In the genomic region with DNA sequence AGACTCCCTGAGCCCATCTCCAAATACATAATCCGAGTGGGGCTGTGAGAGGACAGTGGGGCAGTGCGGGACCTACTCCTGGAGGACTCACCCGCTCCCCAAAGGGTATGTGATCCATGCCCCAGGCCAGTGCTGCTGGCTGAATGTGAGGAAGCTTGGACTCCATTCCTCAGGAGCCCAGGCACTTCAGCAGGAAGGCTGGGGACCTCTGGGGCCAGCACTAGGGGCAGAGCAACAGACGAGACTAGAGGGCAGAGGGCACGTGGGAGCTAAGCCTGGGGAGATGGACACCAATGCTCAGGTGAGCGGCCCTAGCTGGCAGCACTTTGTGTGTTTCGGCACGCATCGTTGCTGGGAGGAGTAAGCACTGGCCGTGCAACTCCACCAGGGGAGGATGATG, we compare ENCODE assay signal across 28 cellular contexts.
DNase-seq lines count a peak whose midpoint lies in the region; ATAC-seq, FAIRE-seq and TF ChIP-seq lines count a peak whose summit lies in the region.
"Had no signal": no experiment of that assay in that cellular context is flagged by ENCODE, and none has a peak within 500 bp of the region (broad histone marks: within the 10 kb centered on the region; RNA-seq: fewer than 3 reads in every experiment).

No MANE protein-coding gene starts in this region.

- H3K27ac ChIP-seq in psoas muscle = peak overlapping the region; percentile 71
- H3K27ac ChIP-seq: brain microvascular endothelial cell, C4-2B, sigmoid colon, SK-N-MC, upper lobe of left lung had no signal

- H3K4me3 ChIP-seq in psoas muscle = no peak overlapping the region
- H3K4me3 ChIP-seq: prostate gland, sigmoid colon, SK-N-MC, upper lobe of left lung had no signal

- TF ChIP-seq POLR2A in GM12892 (IDR thresholded peaks at IDR 0.05; ENCODE audit: low read depth, low read length) = 0 out of 2 replicates have a peak, but pooled peaks have one; percentile 15

- TF ChIP-seq CTCF in psoas muscle (IDR thresholded peaks at IDR 0.05) = no peak

- peaks cover 4% of the 10 kb centered on the region for H3K27me3 Mint-ChIP-seq in activated CD4-positive, alpha-beta T cell treated with anti-CD3 and anti-CD28 coated beads, Interleukin-2, amount 10 ng/mL, durations not matched to agents 7 days and 5 days

- ATAC-seq in esophagus mucosa = peak; percentile 11
- peak in 1 of 4 donors; percentile 9 for ATAC-seq in psoas muscle
- ATAC-seq: WTC11 had no signal

- FAIRE-seq in GM12892 (lab: Jason Lieb, UNC) = peak; percentile 94
- FAIRE-seq: endothelial cell of umbilical vein had no signal

- H3K36me3 Mint-ChIP-seq in activated CD4-positive, alpha-beta T cell treated with anti-CD3 and anti-CD28 coated beads, Interleukin-2, amount 10 ng/mL, durations not matched to agents 7 days and 5 days (ENCODE audit: low read depth) = peaks cover 3% of the 10 kb centered on the region
- H3K36me3 Mint-ChIP-seq: WTC11 had no signal

- H3K4me3 Mint-ChIP-seq in activated CD4-positive, alpha-beta T cell treated with anti-CD3 and anti-CD28 coated beads, Interleukin-2, amount 10 ng/mL, durations not matched to agents 7 days and 5 days = no peak overlapping the region
- H3K4me3 Mint-ChIP-seq: activated T-cell treated with anti-CD3 and anti-CD28 coated beads, Interleukin-2, amount 50 U/mL, for 72 hours; immature natural killer cell; WTC11 had no signal

- H3K4me1 Mint-ChIP-seq in activated CD4-positive, alpha-beta T cell treated with anti-CD3 and anti-CD28 coated beads, Interleukin-2, amount 10 ng/mL, durations not matched to agents 7 days and 5 days = peaks cover 34% of the 10 kb centered on the region

- DNase-seq in activated CD4-positive, alpha-beta T cell treated with anti-CD3 and anti-CD28 coated beads, Interleukin-2, amount 10 ng/mL, durations not matched to agents 7 days and 5 days = no peak
- no peak for DNase-seq in activated CD4-positive, alpha-beta T cell treated with anti-CD3 and anti-CD28 coated beads for 48 hours
- DNase-seq in GM12892 (ENCODE audit: insufficient read length) (no peak), psoas muscle (no peak), NCI-H226 (no peak), ACHN (no peak)
- no peak for DNase-seq in activated naive CD4-positive, alpha-beta T cell treated with anti-CD3 and anti-CD28 coated beads, Interleukin-2, amount 50 U/mL, for 16 hours
- DNase-seq: 8988T; activated naive CD4-positive, alpha-beta T cell; activated T-cell treated with anti-CD3 and anti-CD28 coated beads, Interleukin-2, amount 50 U/mL, for 72 hours; amygdala; brain microvascular endothelial cell; hippocampal formation; immature natural killer cell; NCI-H1048; NCI-H1694 treated with DMSO at 0.1 percent for 48 hours; NCI-H510A; sigmoid colon; stimulated activated CD4-positive, alpha-beta T cell treated with anti-CD3 and anti-CD28 coated beads, Interleukin-4, amount 100 ng/mL, for 24 hours; substantia nigra; T-helper 1 cell; upper lobe of left lung had no signal

- H3K27ac Mint-ChIP-seq in activated CD4-positive, alpha-beta T cell treated with anti-CD3 and anti-CD28 coated beads, Interleukin-2, amount 10 ng/mL, durations not matched to agents 7 days and 5 days = peak overlapping the region; percentile 0
- H3K27ac Mint-ChIP-seq: activated T-cell treated with anti-CD3 and anti-CD28 coated beads, Interleukin-2, amount 50 U/mL, for 72 hours; WTC11 had no signal

- H3K27me3 ChIP-seq in psoas muscle (ENCODE audit: insufficient read depth in 3 of 3, low read length in 2 of 3) = no peaks in the 10 kb centered on the region
- H3K27me3 ChIP-seq: brain microvascular endothelial cell, upper lobe of left lung had no signal

- POLR2A ChIA-PET in activated CD4-positive, alpha-beta T cell treated with anti-CD3 and anti-CD28 coated beads, Interleukin-2, amount 10 ng/mL, durations not matched to agents 7 days and 5 days (lab: Charles Lee) = no interaction called here

- WGBS in psoas muscle, 3 donors = 84 to 95% (median 90%) methylated on average over 7 to 9 of the region's 10 CpGs

- H3K9me3 ChIP-seq in psoas muscle = no peaks in the 10 kb centered on the region
- H3K9me3 ChIP-seq: prostate gland, sigmoid colon, upper lobe of left lung had no signal

- intact Hi-C loops in psoas muscle (cut with DNase I) = no loop called here

- H3K9me3 Mint-ChIP-seq in activated CD4-positive, alpha-beta T cell treated with anti-CD3 and anti-CD28 coated beads, Interleukin-2, amount 10 ng/mL, durations not matched to agents 7 days and 5 days = no peaks in the 10 kb centered on the region
- H3K9me3 Mint-ChIP-seq: activated T-cell treated with anti-CD3 and anti-CD28 coated beads, Interleukin-2, amount 50 U/mL, for 72 hours; immature natural killer cell; WTC11 had no signal

- no peaks in the 10 kb centered on the region for H3K36me3 ChIP-seq in psoas muscle (ENCODE audit: insufficient read depth in 1 of 2, low read depth in 1 of 2)
- H3K36me3 ChIP-seq: brain microvascular endothelial cell, prostate gland, sigmoid colon, upper lobe of left lung had no signal

- in situ Hi-C loops in ACHN (cut with HindIII; ENCODE audit: low pct_ligation_motif_present, low pct_unique_long_range_greater_than_20kb, low sequenced_read_pairs) = no loop called here

- H3K4me1 ChIP-seq in psoas muscle = peaks cover 28% of the 10 kb centered on the region
- H3K4me1 ChIP-seq: sigmoid colon had no signal

- CTCF ChIA-PET in activated CD4-positive, alpha-beta T cell treated with anti-CD3 and anti-CD28 coated beads, Interleukin-2, amount 10 ng/mL, durations not matched to agents 7 days and 5 days (lab: Charles Lee) = interaction anchor here (0.6 to 1.8 kb wide), 4 partner anchors 19 to 511 kb away, joined by 3 to 4 read pairs (median 3); no protein-coding TSS in a partner anchor
